In the genomic region with DNA sequence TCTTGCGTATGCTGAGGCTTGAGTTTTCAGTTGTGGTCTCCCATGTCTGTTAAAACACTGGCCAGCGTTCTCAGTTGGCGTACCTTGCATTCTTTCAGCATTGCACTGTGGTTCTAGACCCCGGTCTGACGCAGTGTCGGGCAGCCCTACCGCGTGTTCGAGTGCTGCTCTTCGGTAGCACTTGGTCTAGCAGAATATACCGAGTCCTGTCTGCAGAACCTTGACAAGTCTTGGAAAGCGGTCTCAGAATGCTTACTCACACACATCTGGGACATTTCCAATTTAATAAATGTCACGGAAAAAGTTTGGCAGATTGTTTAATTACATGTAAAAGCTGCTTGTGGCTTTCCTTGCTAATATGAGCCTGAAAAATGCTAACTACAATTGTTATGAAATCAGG, we compare ENCODE assay signal across 1 cellular context.
TF ChIP-seq lines count a peak whose summit lies in the region.

No MANE protein-coding gene starts in this region.

TF ChIP-seq in SK-N-SH, 30 proteins besides CTCF, POLR2A, EP300 and RAD21 (continued from another document):
- TF ChIP-seq USF1 (IDR thresholded peaks at IDR 0.05; ENCODE audit: borderline replicate concordance, low read depth) (no peak), RXRA (IDR thresholded peaks at IDR 0.05; ENCODE audit: borderline replicate concordance, low read depth) (no peak), TAF1 (IDR thresholded peaks at IDR 0.05; ENCODE audit: borderline replicate concordance, low read depth, low read length) (no peak), RFX5 (IDR thresholded peaks at IDR 0.05; ENCODE audit: low read length) (no peak), GABPA (IDR thresholded peaks at IDR 0.05; ENCODE audit: low read depth) (no peak), SMC3 (IDR thresholded peaks at IDR 0.05; ENCODE audit: low read depth, low read length) (no peak), NFIC (IDR thresholded peaks at IDR 0.05; ENCODE audit: borderline replicate concordance) (no peak), MEF2A (IDR thresholded peaks at IDR 0.05; ENCODE audit: borderline replicate concordance, low read depth) (no peak), TEAD4 (IDR thresholded peaks at IDR 0.05; ENCODE audit: borderline replicate concordance, insufficient read depth) (no peak), YY1 (IDR thresholded peaks at IDR 0.05; ENCODE audit: low read depth) (no peak), ELF1 (IDR thresholded peaks at IDR 0.05) (no peak), SIN3A (IDR thresholded peaks at IDR 0.05; ENCODE audit: borderline replicate concordance, low read depth, low read length) (no peak)
- TF ChIP-seq, protein P1, sequence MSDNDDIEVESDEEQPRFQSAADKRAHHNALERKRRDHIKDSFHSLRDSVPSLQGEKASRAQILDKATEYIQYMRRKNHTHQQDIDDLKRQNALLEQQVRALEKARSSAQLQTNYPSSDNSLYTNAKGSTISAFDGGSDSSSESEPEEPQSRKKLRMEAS (IDR thresholded peaks at IDR 0.05; ENCODE audit: low read depth): no peak
